In genomic region chr10:103737735-103738367, GRCh38 we compare ENCODE assay signal across 1 cellular context.
A peak's percentile ranks its signal among the peaks of the same experiment; 100 is the strongest.
TF ChIP-seq lines count a peak whose summit lies in the region.

No MANE protein-coding gene starts in this region.

TF ChIP-seq in SK-N-SH, 30 proteins besides CTCF, POLR2A, EP300 and RAD21 (continued from another document):
- TF ChIP-seq FOXJ3 (CRISPR knock-in tag; IDR thresholded peaks at IDR 0.05) (peak; percentile 5; the same call in 1 of the 2 replicates), TEAD4 (IDR thresholded peaks at IDR 0.05; ENCODE audit: borderline replicate concordance, insufficient read depth) (no peak)
TF ChIP-seq in SK-N-SH: peak in this region for 4.
